10 cellular contexts compared by ENCODE assay signal in the genomic region with DNA sequence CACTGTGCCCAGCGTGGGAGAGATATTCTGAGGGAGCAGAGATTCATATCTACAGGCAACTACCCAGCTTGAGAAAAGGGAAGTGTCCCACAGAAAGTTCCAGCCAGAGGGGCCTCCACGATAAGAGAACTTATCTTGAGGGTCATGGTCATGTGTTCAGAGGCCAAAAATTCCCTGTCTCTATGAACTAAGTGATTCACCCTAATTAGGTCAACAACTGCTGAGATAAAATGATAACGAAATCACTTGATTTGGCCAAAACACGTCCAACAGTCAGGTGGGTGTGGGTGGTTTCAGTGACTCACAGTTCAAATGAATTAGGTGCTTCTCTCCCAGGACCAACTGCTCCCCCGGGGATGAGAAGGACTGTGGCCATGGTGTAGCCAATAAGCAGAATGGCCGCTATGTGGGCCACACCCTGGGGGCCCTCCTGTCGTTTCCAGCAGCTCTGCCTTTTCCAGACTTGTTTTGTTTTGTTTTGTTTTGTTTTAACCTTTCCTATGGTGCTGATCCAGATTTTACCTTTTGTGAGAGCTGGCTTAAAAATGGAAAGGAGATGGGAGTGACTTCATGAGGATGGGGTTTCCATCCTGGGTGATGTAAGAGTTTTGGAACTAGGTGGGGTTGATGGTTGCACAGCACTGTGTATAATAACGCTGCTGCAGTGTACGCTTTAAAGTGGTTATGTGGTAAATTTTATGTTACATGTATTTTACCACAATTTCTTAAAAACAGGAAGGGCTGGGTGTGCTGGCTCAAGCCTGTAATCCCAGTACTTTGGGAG. TPM values are rescaled to one million over a fixed set of nuclear protein-coding genes. Genes with fewer than 3 reads are reported as not detected.
DNase-seq lines count a peak whose midpoint lies in the region; ATAC-seq and TF ChIP-seq lines count a peak whose summit lies in the region.
"Had no signal": no experiment of that assay in that cellular context is flagged by ENCODE, and none has a peak within 500 bp of the region (broad histone marks: within the 10 kb centered on the region; RNA-seq: fewer than 3 reads in every experiment).

No MANE protein-coding gene starts in this region.

- H3K4me3 ChIP-seq in NB4 (ENCODE audit: low read depth, low read length) (no peak overlapping the region), lower lobe of right lung (no peak overlapping the region), Karpas-422 (ENCODE audit: low read length) (no peak overlapping the region)

- no peaks in the 10 kb centered on the region for H3K36me3 Mint-ChIP-seq in osteocyte (ENCODE audit: unreplicated experiment)
- H3K36me3 Mint-ChIP-seq: IgD-negative memory B cell had no signal

- H3K27ac ChIP-seq in lower lobe of right lung, result peak overlapping the region; percentile 10
- no peak overlapping the region for H3K27ac ChIP-seq in Karpas-422 (ENCODE audit: low read length)

- intact Hi-C loops in lower lobe of right lung (cut with DNase I), result no loop called here

- H2AFZ ChIP-seq in Karpas-422 (ENCODE audit: low read length), result no peak overlapping the region

- TF ChIP-seq POLR2A in NB4 (IDR thresholded peaks at IDR 0.05; ENCODE audit: extremely low read depth, insufficient read length), result no peak

- DNase-seq in CD1c-positive myeloid dendritic cell (ENCODE audit: extremely low spot score), result peak; percentile 92
- DNase-seq in NB4 (ENCODE audit: low read depth), result peak; percentile 71
- DNase-seq in activated T-cell treated with anti-CD3 and anti-CD28 coated beads for 48 hours (ENCODE audit: low read depth), result peak; percentile 63
- no peak for DNase-seq in lower lobe of right lung
- no peak for DNase-seq in osteocyte (ENCODE audit: extremely low spot score, unreplicated experiment)
- no peak for DNase-seq in Karpas-422

- H3K79me2 ChIP-seq in Karpas-422 (ENCODE audit: low read length), result no peaks in the 10 kb centered on the region

- H3K27me3 Mint-ChIP-seq in osteocyte (ENCODE audit: unreplicated experiment), result no peaks in the 10 kb centered on the region

- H3K9me3 Mint-ChIP-seq in osteocyte (ENCODE audit: unreplicated experiment), result no peaks in the 10 kb centered on the region

- no peaks in the 10 kb centered on the region for H4K20me1 ChIP-seq in Karpas-422 (ENCODE audit: insufficient read depth, low read depth, low read length)

- no peaks in the 10 kb centered on the region for H3K9me2 ChIP-seq in Karpas-422 (replicated peaks; ENCODE audit: insufficient read depth, low read length)

- no peak for TF ChIP-seq CTCF in NB4 (IDR thresholded peaks at IDR 0.05; ENCODE audit: low read depth, low read length)
- no peak for TF ChIP-seq CTCF in lower lobe of right lung (IDR thresholded peaks at IDR 0.05)
- TF ChIP-seq CTCF in osteocyte (IDR thresholded peaks at IDR 0.05), result no peak

- no peak overlapping the region for H3K4me2 ChIP-seq in Karpas-422 (ENCODE audit: low read depth, low read length, poor library complexity, severe bottlenecking)

- ATAC-seq in lower lobe of right lung, result peak; percentile 36 to 45
- no peak for ATAC-seq in GM19467 (IDR thresholded peaks at IDR 0.05; ENCODE audit: unreplicated experiment)
- no peak for ATAC-seq in esophagus mucosa

- H3K27ac Mint-ChIP-seq in osteocyte (ENCODE audit: unreplicated experiment), result no peak overlapping the region
- H3K27ac Mint-ChIP-seq: IgD-negative memory B cell had no signal

- H3K27me3 ChIP-seq in lower lobe of right lung (ENCODE audit: low read depth), result no peaks in the 10 kb centered on the region
- H3K27me3 ChIP-seq in Karpas-422 (ENCODE audit: low read length), result no peaks in the 10 kb centered on the region

- H3K4me3 Mint-ChIP-seq in osteocyte (ENCODE audit: unreplicated experiment), result no peak overlapping the region
- H3K4me3 Mint-ChIP-seq: IgD-negative memory B cell had no signal

- H3K4me1 Mint-ChIP-seq in osteocyte (ENCODE audit: unreplicated experiment), result no peaks in the 10 kb centered on the region

- H3K36me3 ChIP-seq in lower lobe of right lung (no peaks in the 10 kb centered on the region), Karpas-422 (ENCODE audit: insufficient read depth, low read length) (no peaks in the 10 kb centered on the region)

- no peak overlapping the region for H3K9ac ChIP-seq in Karpas-422 (ENCODE audit: low read length)

- H3K4me1 ChIP-seq in lower lobe of right lung (peaks cover 4% of the 10 kb centered on the region), Karpas-422 (ENCODE audit: low read length) (peaks cover 5% of the 10 kb centered on the region)

- H3K9me3 ChIP-seq in lower lobe of right lung (no peaks in the 10 kb centered on the region), Karpas-422 (ENCODE audit: low read length) (no peaks in the 10 kb centered on the region)

RNA-seq across cellular contexts. Expression of gene DNAI2, which starts 8.7 kb away (rescaled TPM):
- total RNA-seq in lower lobe of right lung (6.2 TPM), osteocyte (not detected in 2 replicates), esophagus mucosa (not detected)
- not detected in 2 replicates for total RNA-seq in Karpas-422 (2014; rRNA removed; shearing (Covaris generic); ENCODE audit: low replicate concordance)
- total RNA-seq: epithelial cell of proximal tubule had no signal

RNA-seq across cellular contexts. Expression of gene KIF19, which starts 43.2 kb away (rescaled TPM):
- total RNA-seq in lower lobe of right lung, result 3.6 TPM
- total RNA-seq in osteocyte, result not detected in 2 replicates
- 0.16 TPM for total RNA-seq in esophagus mucosa
- not detected in 2 replicates for total RNA-seq in Karpas-422 (2014; rRNA removed; shearing (Covaris generic); ENCODE audit: low replicate concordance)
- total RNA-seq: epithelial cell of proximal tubule had no signal

Comparison
In these comparisons a context has a peak if more than half of its experiments do, and no peak if none do; other contexts are left out.
1. DNase-seq: peak in CD1c-positive myeloid dendritic cell (single experiment), NB4 (single experiment) and activated T-cell treated with anti-CD3 and anti-CD28 coated beads for 48 hours (single experiment); none in lower lobe of right lung (single experiment), osteocyte (single experiment) and Karpas-422 (single experiment).
2. ATAC-seq: peak in lower lobe of right lung (2 of 2); none in GM19467 (single experiment) and esophagus mucosa (single experiment).